2 cellular contexts compared by ENCODE assay signal in the genomic region with DNA sequence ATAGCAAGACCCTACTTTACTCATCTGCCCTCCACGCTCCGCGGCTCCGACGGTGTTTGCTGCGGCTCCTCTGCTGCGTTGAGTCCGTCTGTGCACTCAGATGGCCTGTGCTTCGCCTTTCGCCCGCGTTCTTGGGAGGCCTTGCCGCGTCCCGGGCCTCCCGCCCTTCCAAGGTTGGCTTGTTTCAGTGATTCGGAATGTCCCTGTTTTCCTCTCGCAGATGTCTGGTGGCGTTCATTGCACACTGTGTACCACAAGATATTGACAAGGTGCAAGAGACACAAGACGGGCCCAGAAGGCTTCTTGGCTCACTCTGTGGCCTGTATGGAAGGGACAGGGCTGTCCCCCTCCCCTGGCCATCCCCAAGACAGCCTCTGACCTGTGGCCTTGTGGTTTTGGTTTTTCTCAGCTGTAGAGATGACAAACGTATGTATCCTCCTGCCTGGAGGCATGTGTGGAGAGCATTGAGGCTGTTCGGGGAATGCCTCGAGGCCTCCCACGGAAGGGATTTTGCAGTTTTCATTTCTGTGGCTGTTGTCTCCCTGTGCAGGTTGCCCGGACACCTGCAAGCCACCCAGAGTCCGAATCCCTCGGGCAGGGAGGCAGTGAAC.
TF ChIP-seq lines count a peak whose summit lies in the region.

No MANE protein-coding gene starts in this region.

TF ChIP-seq in IMR-90, 13 proteins besides CTCF, POLR2A, EP300 and RAD21:
- TF ChIP-seq, protein P1, sequence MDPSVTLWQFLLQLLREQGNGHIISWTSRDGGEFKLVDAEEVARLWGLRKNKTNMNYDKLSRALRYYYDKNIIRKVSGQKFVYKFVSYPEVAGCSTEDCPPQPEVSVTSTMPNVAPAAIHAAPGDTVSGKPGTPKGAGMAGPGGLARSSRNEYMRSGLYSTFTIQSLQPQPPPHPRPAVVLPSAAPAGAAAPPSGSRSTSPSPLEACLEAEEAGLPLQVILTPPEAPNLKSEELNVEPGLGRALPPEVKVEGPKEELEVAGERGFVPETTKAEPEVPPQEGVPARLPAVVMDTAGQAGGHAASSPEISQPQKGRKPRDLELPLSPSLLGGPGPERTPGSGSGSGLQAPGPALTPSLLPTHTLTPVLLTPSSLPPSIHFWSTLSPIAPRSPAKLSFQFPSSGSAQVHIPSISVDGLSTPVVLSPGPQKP (IDR thresholded peaks at IDR 0.05; ENCODE audit: borderline replicate concordance, low read depth, low read length), result no peak
- TF ChIP-seq CHD1 (IDR thresholded peaks at IDR 0.05; ENCODE audit: low read depth, low read length) (no peak), NFE2L2 (IDR thresholded peaks at IDR 0.05; ENCODE audit: low read depth, low read length) (no peak), MAZ (IDR thresholded peaks at IDR 0.05; ENCODE audit: borderline replicate concordance, low read depth, low read length) (no peak), SMC3 (IDR thresholded peaks at IDR 0.05; ENCODE audit: low read depth, low read length) (no peak), MXI1 (IDR thresholded peaks at IDR 0.05; ENCODE audit: borderline replicate concordance, low read depth, low read length) (no peak), MAFK (IDR thresholded peaks at IDR 0.05; ENCODE audit: low read depth, low read length) (no peak), CEBPB (IDR thresholded peaks at IDR 0.05; ENCODE audit: low read depth, low read length) (no peak), BHLHE40 (IDR thresholded peaks at IDR 0.05; ENCODE audit: low read depth, low read length) (no peak), RCOR1 (IDR thresholded peaks at IDR 0.05; ENCODE audit: insufficient replicate concordance, low read length) (no peak), FOS (IDR thresholded peaks at IDR 0.05; ENCODE audit: low read depth, low read length) (no peak), RFX5 (IDR thresholded peaks at IDR 0.05; ENCODE audit: low read depth, low read length) (no peak)
- TF ChIP-seq, protein P2, sequence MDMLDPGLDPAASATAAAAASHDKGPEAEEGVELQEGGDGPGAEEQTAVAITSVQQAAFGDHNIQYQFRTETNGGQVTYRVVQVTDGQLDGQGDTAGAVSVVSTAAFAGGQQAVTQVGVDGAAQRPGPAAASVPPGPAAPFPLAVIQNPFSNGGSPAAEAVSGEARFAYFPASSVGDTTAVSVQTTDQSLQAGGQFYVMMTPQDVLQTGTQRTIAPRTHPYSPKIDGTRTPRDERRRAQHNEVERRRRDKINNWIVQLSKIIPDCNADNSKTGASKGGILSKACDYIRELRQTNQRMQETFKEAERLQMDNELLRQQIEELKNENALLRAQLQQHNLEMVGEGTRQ (IDR thresholded peaks at IDR 0.05; ENCODE audit: low read depth, low read length), result no peak

TF ChIP-seq in H1, 55 proteins besides CTCF, POLR2A, EP300 and RAD21:
- TF ChIP-seq GABPA (IDR thresholded peaks at IDR 0.05; ENCODE audit: borderline replicate concordance, insufficient read depth, low read length) (no peak), JUND (IDR thresholded peaks at IDR 0.05; ENCODE audit: low read length) (no peak), BACH1 (IDR thresholded peaks at IDR 0.05; ENCODE audit: low read length) (no peak), SP1 (IDR thresholded peaks at IDR 0.05; ENCODE audit: low read depth, low read length) (no peak), KDM4A (IDR thresholded peaks at IDR 0.05; ENCODE audit: low read depth, low read length, severe bottlenecking) (no peak), PHF8 (conservative IDR thresholded peaks at IDR 0.05; ENCODE audit: low read depth, low read length) (no peak), POU5F1 (IDR thresholded peaks at IDR 0.05; ENCODE audit: low read depth, low read length) (no peak), SUZ12 (IDR thresholded peaks at IDR 0.05; ENCODE audit: low read length) (no peak), RXRA (IDR thresholded peaks at IDR 0.05; ENCODE audit: insufficient read depth, low read depth, low read length) (no peak)
